23 cellular contexts compared by ENCODE assay signal in the genomic region with DNA sequence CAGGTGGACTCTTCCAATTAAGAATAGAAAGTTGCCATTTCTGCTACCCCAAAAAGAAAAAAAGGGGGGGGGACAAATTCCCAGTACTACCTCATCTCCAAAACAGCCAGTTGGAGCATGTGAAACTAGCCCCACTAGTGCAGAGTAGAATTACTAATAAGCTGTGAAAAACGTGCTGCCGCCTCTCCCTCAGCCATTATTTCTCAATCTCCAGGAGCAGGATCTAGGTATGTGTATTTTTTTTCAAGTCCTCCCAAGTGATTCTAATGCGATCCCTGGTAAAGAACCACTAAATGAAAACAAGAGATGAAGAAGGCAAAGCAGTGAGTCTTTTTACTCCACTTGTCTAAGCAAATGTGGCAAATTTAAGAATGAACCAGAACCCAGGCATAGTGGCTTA. TPM values are rescaled to one million over a fixed set of nuclear protein-coding genes. Genes with fewer than 3 reads are reported as not detected.
DNase-seq lines count a peak whose midpoint lies in the region; ATAC-seq and TF ChIP-seq lines count a peak whose summit lies in the region.
"Had no signal": no experiment of that assay in that cellular context is flagged by ENCODE, and none has a peak within 500 bp of the region (broad histone marks: within the 10 kb centered on the region; RNA-seq: fewer than 3 reads in every experiment).

No MANE protein-coding gene starts in this region.

- H3K27me3 ChIP-seq in CD4-positive, alpha-beta T cell (ENCODE audit: control insufficient read depth, insufficient read depth, low read length) = no peaks in the 10 kb centered on the region
- no peaks in the 10 kb centered on the region for H3K27me3 ChIP-seq in SU-DHL-6 (ENCODE audit: low read length)
- H3K27me3 ChIP-seq: heart left ventricle, right lobe of liver, transverse colon had no signal

- peaks cover 67% of the 10 kb centered on the region for H3K36me3 ChIP-seq in SU-DHL-6 (ENCODE audit: low read length)

- CTCF ChIA-PET in CD4-positive, alpha-beta T cell (lab: Charles Lee) = no interaction called here

- no peaks in the 10 kb centered on the region for H3K9me2 ChIP-seq in SU-DHL-6 (replicated peaks; ENCODE audit: insufficient read depth, low read length)

- H3K9me3 Mint-ChIP-seq in T-helper 1 cell treated with Interleukin-12 subunit alpha and Interleukin-12 subunit beta and Interleukin-4 antibody, amounts not matched to agents 30 μg/mL and 1 μg/mL, for 36 hours = no peaks in the 10 kb centered on the region
- H3K9me3 Mint-ChIP-seq in CD4-positive, alpha-beta T cell = no peaks in the 10 kb centered on the region
- H3K9me3 Mint-ChIP-seq in immature natural killer cell = no peaks in the 10 kb centered on the region
- H3K9me3 Mint-ChIP-seq: activated naive CD8-positive, alpha-beta T cell treated with anti-CD3 and anti-CD28 coated beads, Interleukin-2, amount 10 ng/mL, durations not matched to agents 7 days and 5 days had no signal

- peak overlapping the region; percentile 78 for H3K4me2 ChIP-seq in SU-DHL-6 (ENCODE audit: low read depth, low read length, poor library complexity, severe bottlenecking)

- no peak overlapping the region for H3K27ac ChIP-seq in CD4-positive, alpha-beta T cell (ENCODE audit: low read depth, low read length)
- H3K27ac ChIP-seq in SU-DHL-6 (ENCODE audit: low read depth, low read length) = peak overlapping the region; percentile 95
- H3K27ac ChIP-seq: 22Rv1, heart left ventricle, HL-60, right lobe of liver had no signal

- peak overlapping the region; percentile 45 for H3K27ac Mint-ChIP-seq in T-helper 1 cell treated with Interleukin-12 subunit alpha and Interleukin-12 subunit beta and Interleukin-4 antibody, amounts not matched to agents 30 μg/mL and 1 μg/mL, for 36 hours
- peak overlapping the region; percentile 71 for H3K27ac Mint-ChIP-seq in CD4-positive, alpha-beta T cell
- peak overlapping the region; percentile 69 to 89 (median 78) for H3K27ac Mint-ChIP-seq in immature natural killer cell
- H3K27ac Mint-ChIP-seq: activated naive CD8-positive, alpha-beta T cell treated with anti-CD3 and anti-CD28 coated beads, Interleukin-2, amount 10 ng/mL, durations not matched to agents 7 days and 5 days had no signal

- 0 out of 2 replicates have a peak, but pooled peaks cover 4% of the 10 kb centered on the region for H4K20me1 ChIP-seq in SU-DHL-6 (ENCODE audit: low read depth, low read length)

- no peaks in the 10 kb centered on the region for H3K27me3 Mint-ChIP-seq in T-helper 1 cell treated with Interleukin-12 subunit alpha and Interleukin-12 subunit beta and Interleukin-4 antibody, amounts not matched to agents 30 μg/mL and 1 μg/mL, for 36 hours (ENCODE audit: low read depth)
- H3K27me3 Mint-ChIP-seq in CD4-positive, alpha-beta T cell = no peaks in the 10 kb centered on the region
- H3K27me3 Mint-ChIP-seq in immature natural killer cell (ENCODE audit: low read depth in 3 of 3) = no peaks in the 10 kb centered on the region
- H3K27me3 Mint-ChIP-seq: activated naive CD8-positive, alpha-beta T cell treated with anti-CD3 and anti-CD28 coated beads, Interleukin-2, amount 10 ng/mL, durations not matched to agents 7 days and 5 days had no signal

- peaks cover 92% of the 10 kb centered on the region for H3F3A ChIP-seq in SU-DHL-6 (ENCODE audit: insufficient read depth)

- TF ChIP-seq CTCF in CD4-positive, alpha-beta T cell (IDR thresholded peaks at IDR 0.05) = no peak
- no peak for TF ChIP-seq CTCF in SU-DHL-6 (IDR thresholded peaks at IDR 0.05; ENCODE audit: insufficient read depth, low read length, poor library complexity, severe bottlenecking)

- intact Hi-C loops in CD4-positive, alpha-beta T cell (cut with DNase I, micrococcal nuclease) = no loop called here

- H3K4me3 ChIP-seq in SU-DHL-6 (ENCODE audit: insufficient read depth, low read length, poor library complexity, severe bottlenecking) = peak overlapping the region; percentile 34
- H3K4me3 ChIP-seq: heart left ventricle, right lobe of liver, transverse colon had no signal

- H3K4me1 Mint-ChIP-seq in T-helper 1 cell treated with Interleukin-12 subunit alpha and Interleukin-12 subunit beta and Interleukin-4 antibody, amounts not matched to agents 30 μg/mL and 1 μg/mL, for 36 hours (ENCODE audit: low read depth) = peaks cover 44% of the 10 kb centered on the region
- H3K4me1 Mint-ChIP-seq in CD4-positive, alpha-beta T cell (ENCODE audit: low read depth) = peaks cover 75% of the 10 kb centered on the region
- H3K4me1 Mint-ChIP-seq in immature natural killer cell = peaks cover 62 to 79% of the 10 kb centered on the region in 2 donors

- peaks cover 86% of the 10 kb centered on the region for H3K79me2 ChIP-seq in SU-DHL-6 (ENCODE audit: insufficient read depth, low read length)

- DNase-seq in T-helper 1 cell = no peak
- no peak for DNase-seq in CD4-positive, alpha-beta T cell
- DNase-seq in immature natural killer cell = no peak
- DNase-seq in T-helper 9 cell = no peak
- no peak for DNase-seq in NK-92 (lab: John Stamatoyannopoulos, UW; ENCODE audit: unreplicated experiment)
- DNase-seq: activated CD4-positive, alpha-beta T cell treated with anti-CD3 and anti-CD28 coated beads for 1 hour; activated CD8-positive, alpha-beta memory T cell treated with anti-CD3 and anti-CD28 coated beads, Interleukin-2, amount 50 U/mL, for 48 hours; activated naive CD8-positive, alpha-beta T cell treated with anti-CD3 and anti-CD28 coated beads, Interleukin-2, amount 10 ng/mL, durations not matched to agents 7 days and 5 days; Caco-2; DMS79 treated with DMSO at 0.1 percent for 48 hours; heart left ventricle; NCI-H1417; NCI-H510A treated with DMSO at 0.1 percent for 48 hours; posterior cingulate gyrus; right lobe of liver; transverse colon had no signal

- H3K36me3 Mint-ChIP-seq in T-helper 1 cell treated with Interleukin-12 subunit alpha and Interleukin-12 subunit beta and Interleukin-4 antibody, amounts not matched to agents 30 μg/mL and 1 μg/mL, for 36 hours (ENCODE audit: low read depth) = peaks cover 36% of the 10 kb centered on the region
- H3K36me3 Mint-ChIP-seq in CD4-positive, alpha-beta T cell (ENCODE audit: low read depth) = peaks cover 86% of the 10 kb centered on the region
- peaks cover 13 to 45% (median 18%) of the 10 kb centered on the region in 3 donors for H3K36me3 Mint-ChIP-seq in immature natural killer cell

- POLR2A ChIA-PET in CD4-positive, alpha-beta T cell (lab: Charles Lee) = interaction anchor here (0.7 to 1.2 kb wide), 3 partner anchors 9 to 25 kb away, joined by 3 to 4 read pairs (median 3); no protein-coding TSS in a partner anchor

- H3K9me3 ChIP-seq in CD4-positive, alpha-beta T cell (ENCODE audit: control insufficient read depth, low read length) = no peaks in the 10 kb centered on the region
- no peaks in the 10 kb centered on the region for H3K9me3 ChIP-seq in SU-DHL-6 (ENCODE audit: insufficient read depth, low read length)
- H3K9me3 ChIP-seq: Caco-2, heart left ventricle, right lobe of liver, transverse colon had no signal

- no peak overlapping the region for H3K4me3 Mint-ChIP-seq in T-helper 1 cell treated with Interleukin-12 subunit alpha and Interleukin-12 subunit beta and Interleukin-4 antibody, amounts not matched to agents 30 μg/mL and 1 μg/mL, for 36 hours
- H3K4me3 Mint-ChIP-seq in CD4-positive, alpha-beta T cell = peak overlapping the region; percentile 15
- H3K4me3 Mint-ChIP-seq in immature natural killer cell = peak overlapping the region in 2 of 5 donors; percentile 21 to 48
- H3K4me3 Mint-ChIP-seq: activated naive CD8-positive, alpha-beta T cell treated with anti-CD3 and anti-CD28 coated beads, Interleukin-2, amount 10 ng/mL, durations not matched to agents 7 days and 5 days had no signal

- H3K9ac ChIP-seq in SU-DHL-6 (ENCODE audit: low read length) = peak overlapping the region; percentile 48

- no peak for ATAC-seq in CD4-positive, alpha-beta T cell (ENCODE audit: poor library complexity)
- ATAC-seq in HG02884 (IDR thresholded peaks at IDR 0.05; ENCODE audit: unreplicated experiment) = no peak
- ATAC-seq: heart left ventricle, HepG2, left lobe of liver, right lobe of liver had no signal

- H2AFZ ChIP-seq in SU-DHL-6 (ENCODE audit: low read depth, low read length, severe bottlenecking) = no peak overlapping the region

RNA-seq across cellular contexts. Expression of gene GPCPD1, which starts 15.1 kb away (rescaled TPM):
- 100 to 1,000 TPM; 171 to 176 TPM for total RNA-seq in CD4-positive, alpha-beta T cell
- 10 to 100 TPM; 22.5 to 32.6 (median 24.1) TPM for polyA plus RNA-seq in immature natural killer cell
